13 cellular contexts compared by ENCODE assay signal in the genomic region with DNA sequence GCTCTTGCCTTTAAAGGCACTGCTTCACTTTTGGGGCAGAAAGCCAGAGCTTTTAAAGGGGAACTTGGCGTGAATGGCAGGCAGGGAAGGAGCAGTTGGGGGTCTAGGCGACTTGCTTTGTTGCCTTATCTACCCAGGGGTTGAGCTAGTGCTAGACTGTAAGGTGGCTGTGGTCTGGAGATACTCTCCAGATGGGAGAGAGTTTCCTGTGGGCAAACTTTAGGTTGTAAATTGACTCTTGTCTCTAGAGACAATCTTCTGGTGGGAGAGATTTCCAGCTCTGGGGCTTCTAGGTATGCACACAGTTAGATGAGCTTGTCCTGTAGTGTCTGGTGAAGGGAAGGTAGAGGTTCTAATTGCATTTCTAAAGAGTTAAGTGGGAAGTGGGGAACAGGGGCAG. TPM values are rescaled to one million over a fixed set of nuclear protein-coding genes. Genes with fewer than 3 reads are reported as not detected.
"Had no signal": no experiment of that assay in that cellular context is flagged by ENCODE, and none has a peak within 500 bp of the region (broad histone marks: within the 10 kb centered on the region; RNA-seq: fewer than 3 reads in every experiment).

No MANE protein-coding gene starts in this region.

RNA-seq across cellular contexts. Expression of a gene that starts 59.6 kb away (rescaled TPM):
- total RNA-seq: activated B cell treated with CpG ODN at 0.5 μM for 24 hours; activated CD8-positive, alpha-beta T cell treated with anti-CD3 and anti-CD28 coated beads for 36 hours; activated T-cell treated with anti-CD3 and anti-CD28 coated beads, Interleukin-2, amount 50 U/mL, for 4 hours; activated T-helper 17 cell treated with anti-CD3 and anti-CD28 coated beads, Interleukin-2, amount 50 U/mL, for 72 hours; astrocyte; bronchial epithelial cell; esophagus muscularis mucosa; foreskin keratinocyte; gastrocnemius medialis; hepatocyte; T-helper 2 cell treated with Interferon-gamma antibody and Interleukin-4, amounts not matched to agents 100 ng/mL and 5 ng/mL, for 36 hours had no signal
- polyA plus RNA-seq: adipose tissue, foreskin keratinocyte, heart left ventricle, hepatocyte had no signal
